ENCODE assay signal across 19 cellular contexts in genomic region chr11:70745936-70746335, GRCh38.
DNase-seq lines count a peak whose midpoint lies in the region; ATAC-seq and TF ChIP-seq lines count a peak whose summit lies in the region.
"Had no signal": no experiment of that assay in that cellular context is flagged by ENCODE, and none has a peak within 500 bp of the region (broad histone marks: within the 10 kb centered on the region; RNA-seq: fewer than 3 reads in every experiment).

No MANE protein-coding gene starts in this region.

- H3K4me1 Mint-ChIP-seq in chondrocyte (ENCODE audit: low read depth) (no peaks in the 10 kb centered on the region), neural progenitor cell (peaks cover 29% of the 10 kb centered on the region)

- H3K4me1 ChIP-seq in neural progenitor cell (peaks cover 14% of the 10 kb centered on the region), spleen (no peaks in the 10 kb centered on the region)

- TF ChIP-seq POLR2A in spleen (IDR thresholded peaks at IDR 0.05) = no peak

- H3F3A ChIP-seq in neural progenitor cell (ENCODE audit: low read depth) = peaks cover 19% of the 10 kb centered on the region

- H3K4me3 ChIP-seq in neural progenitor cell (no peak overlapping the region), spleen (no peak overlapping the region)
- H3K4me3 ChIP-seq: BLaER1, GM12878 had no signal

- WGBS in spleen, 5 donors = 67 to 73% (median 72%) methylated on average over 7 to 8 of the region's 8 CpGs

- no peak overlapping the region for H3K4me2 ChIP-seq in neural progenitor cell

- DNase-seq in chondrocyte (ENCODE audit: low spot score) (peak; percentile 41), left kidney (ENCODE audit: low read depth, low spot score) (peak; percentile 71), neural progenitor cell (ENCODE audit: low spot score) (no peak), spleen (peak; percentile 60), GDM1 (lab: John Stamatoyannopoulos, UW) (no peak), NCI-H2196 (lab: John Stamatoyannopoulos, UW; ENCODE audit: unreplicated experiment) (no peak)
- DNase-seq: 8988T; ACHN; BE2C; C1 segment of cervical spinal cord; Caco-2; Calu3; CD4-positive, alpha-beta T cell; CD8-positive, alpha-beta T cell; DMS79 treated with DMSO at 0.1 percent for 48 hours had no signal

- intact Hi-C loops in spleen (cut with DNase I; ENCODE audit: low total_unique reads) = no loop called here

- no peak for TF ChIP-seq CTCF in chondrocyte (IDR thresholded peaks at IDR 0.05)
- TF ChIP-seq CTCF in neural progenitor cell (IDR thresholded peaks at IDR 0.05) = no peak
- TF ChIP-seq CTCF in spleen (IDR thresholded peaks at IDR 0.05 in 8 of 11, conservative IDR thresholded peaks at IDR 0.05 in 3 of 11) = no peak

- no peak overlapping the region for H2AFZ ChIP-seq in neural progenitor cell (replicated peaks)

- H3K9ac ChIP-seq in neural progenitor cell = no peak overlapping the region
- H3K9ac ChIP-seq: BLaER1 had no signal

- no peak overlapping the region for H3K4me3 Mint-ChIP-seq in chondrocyte (ENCODE audit: unreplicated experiment)
- peak overlapping the region; percentile 38 for H3K4me3 Mint-ChIP-seq in neural progenitor cell
- H3K4me3 Mint-ChIP-seq: CD4-positive, alpha-beta T cell; CD8-positive, alpha-beta T cell had no signal

- H3K27me3 ChIP-seq in neural progenitor cell (no peaks in the 10 kb centered on the region), spleen (replicated peaks in 1 of 7) (peaks cover 0 to 52% (median 0%) of the 10 kb centered on the region in 7 donors)
- H3K27me3 ChIP-seq: BE2C, BLaER1 had no signal

- peaks cover 20% of the 10 kb centered on the region for H3K9me3 Mint-ChIP-seq in chondrocyte (ENCODE audit: low read depth)
- peaks cover 27% of the 10 kb centered on the region for H3K9me3 Mint-ChIP-seq in neural progenitor cell

- peaks cover 4% of the 10 kb centered on the region for H3K9me3 ChIP-seq in neural progenitor cell (ENCODE audit: low read depth)
- H3K9me3 ChIP-seq in spleen = peaks cover 0 to 24% (median 16%) of the 10 kb centered on the region in 8 donors
- H3K9me3 ChIP-seq: BE2C had no signal

- H3K36me3 ChIP-seq in neural progenitor cell (no peaks in the 10 kb centered on the region), spleen (no peaks in the 10 kb centered on the region)
- H3K36me3 ChIP-seq: BE2C, BLaER1 had no signal

- no peak overlapping the region for H3K27ac ChIP-seq in neural progenitor cell
- no peak overlapping the region for H3K27ac ChIP-seq in spleen
- H3K27ac ChIP-seq: BLaER1 had no signal

- H4K20me1 ChIP-seq in neural progenitor cell (ENCODE audit: low read depth) = no peaks in the 10 kb centered on the region
- H4K20me1 ChIP-seq: BLaER1 had no signal

- peaks cover 29% of the 10 kb centered on the region for H3K27me3 Mint-ChIP-seq in chondrocyte (ENCODE audit: low read depth)
- peaks cover 18% of the 10 kb centered on the region for H3K27me3 Mint-ChIP-seq in neural progenitor cell (ENCODE audit: insufficient read depth, low read depth)

- no peak overlapping the region for H3K27ac Mint-ChIP-seq in chondrocyte (ENCODE audit: unreplicated experiment)
- H3K27ac Mint-ChIP-seq in neural progenitor cell = no peak overlapping the region
- H3K27ac Mint-ChIP-seq: CD4-positive, alpha-beta T cell; CD8-positive, alpha-beta T cell had no signal

- ATAC-seq in HG03457 (IDR thresholded peaks at IDR 0.05; ENCODE audit: unreplicated experiment) = no peak
- ATAC-seq in GM21825 (IDR thresholded peaks at IDR 0.05; ENCODE audit: unreplicated experiment) = no peak
- ATAC-seq: CD8-positive, alpha-beta T cell; GM12878 had no signal

- peaks cover 6% of the 10 kb centered on the region for H3K36me3 Mint-ChIP-seq in chondrocyte (ENCODE audit: low read depth)
- no peaks in the 10 kb centered on the region for H3K36me3 Mint-ChIP-seq in neural progenitor cell
- H3K36me3 Mint-ChIP-seq: CD8-positive, alpha-beta T cell had no signal

- no peaks in the 10 kb centered on the region for H3K79me2 ChIP-seq in neural progenitor cell (ENCODE audit: low read depth)

Comparison
In these comparisons a context has a peak if more than half of its experiments do, and no peak if none do; other contexts are left out.
1. DNase-seq: peak in chondrocyte (single experiment), left kidney (single experiment) and spleen (single experiment); none in neural progenitor cell (single experiment), GDM1 (single experiment) and NCI-H2196 (single experiment).